In the genomic region with DNA sequence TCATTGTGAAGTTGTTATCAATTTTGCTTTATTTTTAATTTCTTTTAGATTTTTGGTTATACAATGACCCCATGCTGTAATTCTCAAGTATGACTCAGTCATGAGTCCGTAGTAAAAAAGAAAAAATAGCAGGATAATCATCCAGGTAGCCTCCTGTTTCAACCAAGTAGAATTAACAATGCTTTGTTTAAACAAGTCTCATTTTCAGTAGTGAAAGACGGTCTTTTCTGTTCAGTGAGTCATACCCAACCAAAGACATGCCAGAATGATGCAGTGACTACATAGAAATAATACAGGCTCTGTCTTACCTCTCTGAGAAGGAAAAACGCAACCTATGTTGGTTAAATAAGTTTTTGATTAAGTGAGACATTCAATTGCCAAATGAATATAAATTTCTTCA, we compare ENCODE assay signal across 10 cellular contexts.
A peak's percentile ranks its signal among the peaks of the same experiment; 100 is the strongest.
DNase-seq lines count a peak whose midpoint lies in the region; ATAC-seq and TF ChIP-seq lines count a peak whose summit lies in the region.
"Had no signal": no experiment of that assay in that cellular context is flagged by ENCODE, and none has a peak within 500 bp of the region (broad histone marks: within the 10 kb centered on the region; RNA-seq: fewer than 3 reads in every experiment).

No MANE protein-coding gene starts in this region.

- H3K9me3 ChIP-seq in mucosa of descending colon (no peaks in the 10 kb centered on the region), neuronal stem cell (replicated peaks in 1 of 2; ENCODE audit: control insufficient read depth in 2 of 2, insufficient read depth in 1 of 2, low read depth in 1 of 2, low read length in 2 of 2) (no peaks in the 10 kb centered on the region), BE2C (no peaks in the 10 kb centered on the region)
- H3K9me3 ChIP-seq: lower lobe of right lung had no signal

- ATAC-seq in GM18868 (IDR thresholded peaks at IDR 0.05; ENCODE audit: unreplicated experiment) = peak; percentile 85
- peak; percentile 79 for ATAC-seq in HG02840 (IDR thresholded peaks at IDR 0.05; ENCODE audit: low FRiP score, unreplicated experiment)
- ATAC-seq in mucosa of descending colon = peak; percentile 50
- ATAC-seq in activated CD4-positive, CD25-positive, alpha-beta regulatory T cell treated with anti-CD3 and anti-CD28 coated beads, Interleukin-2, amount 50 U/mL, for 24 hours = no peak
- ATAC-seq: lower lobe of right lung had no signal

- intact Hi-C loops in mucosa of descending colon (cut with DNase I, micrococcal nuclease) = no loop called here

- H2AFZ ChIP-seq in neuronal stem cell (ENCODE audit: low read length) = no peak overlapping the region

- H2BK12ac ChIP-seq in neuronal stem cell (ENCODE audit: low read length) = no peak overlapping the region

- no peak overlapping the region for H2BK120ac ChIP-seq in neuronal stem cell (ENCODE audit: low read depth, low read length)

- no peak overlapping the region for H3K4me2 ChIP-seq in neuronal stem cell (ENCODE audit: insufficient read depth, low read length, poor library complexity, severe bottlenecking)

- no peak overlapping the region for H2AK5ac ChIP-seq in neuronal stem cell (ENCODE audit: low read depth, low read length)

- H3K14ac ChIP-seq in neuronal stem cell (ENCODE audit: low read length) = no peak overlapping the region

- H2BK5ac ChIP-seq in neuronal stem cell (ENCODE audit: low read length) = no peak overlapping the region

- H3K4me3 ChIP-seq in mucosa of descending colon (no peak overlapping the region), neuronal stem cell (ENCODE audit: low read length in 2 of 2) (no peak overlapping the region), BE2C (ENCODE audit: low read depth, low read length) (no peak overlapping the region)
- H3K4me3 ChIP-seq: lower lobe of right lung had no signal

- H3K27me3 ChIP-seq in neuronal stem cell (ENCODE audit: control insufficient read depth in 3 of 3, insufficient read depth in 3 of 3, low read depth in 1 of 3, low read length in 3 of 3) = no peaks in the 10 kb centered on the region
- no peaks in the 10 kb centered on the region for H3K27me3 ChIP-seq in BE2C

- H3K18ac ChIP-seq in neuronal stem cell (ENCODE audit: low read length) = no peak overlapping the region

- H3K4me1 ChIP-seq in mucosa of descending colon (ENCODE audit: low read depth) (no peaks in the 10 kb centered on the region), neuronal stem cell (ENCODE audit: control insufficient read depth in 2 of 2, insufficient read depth in 1 of 2, low read depth in 1 of 2, low read length in 2 of 2) (peaks cover 9 to 11% of the 10 kb centered on the region in 2 donors), BE2C (no peaks in the 10 kb centered on the region)
- H3K4me1 ChIP-seq: lower lobe of right lung had no signal

- WGBS in neuronal stem cell (ENCODE audit: extremely low coverage in 2 of 2, insufficient read length in 2 of 2, insufficient replicate concordance in 1 of 2), 2 donors = no CpG with 5 or more reads among the region's 3 CpGs

- no peak overlapping the region for H4K91ac ChIP-seq in neuronal stem cell (ENCODE audit: low read depth, low read length, poor library complexity)

- H3K79me1 ChIP-seq in neuronal stem cell (ENCODE audit: low read depth, low read length) = no peaks in the 10 kb centered on the region

- H3K23ac ChIP-seq in neuronal stem cell (ENCODE audit: low read depth, low read length, poor library complexity) = no peak overlapping the region

- H3K4ac ChIP-seq in neuronal stem cell (ENCODE audit: low read length) = no peak overlapping the region

- TF ChIP-seq CTCF in mucosa of descending colon (IDR thresholded peaks at IDR 0.05) (no peak), BE2C (IDR thresholded peaks at IDR 0.05; ENCODE audit: low read depth, low read length) (no peak)

- no peak overlapping the region for H4K8ac ChIP-seq in neuronal stem cell (ENCODE audit: low read depth, low read length)

- no peak overlapping the region for H3K9ac ChIP-seq in neuronal stem cell (ENCODE audit: low read depth, low read length, poor library complexity)

- no peak overlapping the region for H3K27ac ChIP-seq in neuronal stem cell (replicated peaks; ENCODE audit: low read length)
- H3K27ac ChIP-seq: lower lobe of right lung had no signal

- H3K36me3 ChIP-seq in mucosa of descending colon (ENCODE audit: low read depth) = no peaks in the 10 kb centered on the region
- H3K36me3 ChIP-seq in neuronal stem cell (replicated peaks in 1 of 2; ENCODE audit: control insufficient read depth in 2 of 2, insufficient read depth in 2 of 2, low read length in 2 of 2) = no peaks in the 10 kb centered on the region
- H3K36me3 ChIP-seq in BE2C = no peaks in the 10 kb centered on the region
- H3K36me3 ChIP-seq: lower lobe of right lung had no signal

- no peak overlapping the region for H2BK15ac ChIP-seq in neuronal stem cell (ENCODE audit: low read length)

- DNase-seq in OCI-M1 (lab: John Stamatoyannopoulos, UW) = peak; percentile 44
- no peak for DNase-seq in mucosa of descending colon
- DNase-seq in SW 1271 (lab: John Stamatoyannopoulos, UW) = no peak
- DNase-seq in neuronal stem cell (ENCODE audit: low spot score) = no peak
- no peak for DNase-seq in BE2C
- DNase-seq: lower lobe of right lung; stimulated activated CD4-positive, alpha-beta T cell treated with anti-CD3 and anti-CD28 coated beads, Interleukin-15, amount 100 ng/mL, for 24 hours had no signal

Comparison
In these comparisons a context has a peak if more than half of its experiments do, and no peak if none do; other contexts are left out.
1. ATAC-seq: peak in GM18868 (single experiment), HG02840 (single experiment) and mucosa of descending colon (single experiment); none in activated CD4-positive, CD25-positive, alpha-beta regulatory T cell treated with anti-CD3 and anti-CD28 coated beads, Interleukin-2, amount 50 U/mL, for 24 hours (0 of 2).